ENCODE assay signal across 8 cellular contexts in genomic region chr9:21965401-21965951, GRCh38. TPM values are rescaled to one million over a fixed set of nuclear protein-coding genes. Genes with fewer than 3 reads are reported as not detected.
A peak's percentile ranks its signal among the peaks of the same experiment; 100 is the strongest.
DNase-seq lines count a peak whose midpoint lies in the region; ATAC-seq and TF ChIP-seq lines count a peak whose summit lies in the region.

No MANE protein-coding gene starts in this region.

- H3K4me3 Mint-ChIP-seq in stimulated activated effector memory CD8-positive, alpha-beta T cell treated with anti-CD3 and anti-CD28 coated beads, Interleukin-12 subunit alpha, Interleukin-12 subunit beta, amount 100 ng/mL, for 72 hours, result peak overlapping the region; percentile 62

- H3K9me3 Mint-ChIP-seq in stimulated activated effector memory CD8-positive, alpha-beta T cell treated with anti-CD3 and anti-CD28 coated beads, Interleukin-12 subunit alpha, Interleukin-12 subunit beta, amount 100 ng/mL, for 72 hours, result peaks cover 7% of the 10 kb centered on the region

- H3K4me3 ChIP-seq in MM.1S (ENCODE audit: low read length) (peak overlapping the region; percentile 27; the same call in 1 of the 2 replicates), body of pancreas (no peak overlapping the region)

- peak overlapping the region; percentile 37; the same call in 1 of the 2 replicates for H3K4me2 ChIP-seq in MM.1S (ENCODE audit: low read depth, low read length)

- peaks cover 12% of the 10 kb centered on the region for H3K36me3 Mint-ChIP-seq in stimulated activated effector memory CD8-positive, alpha-beta T cell treated with anti-CD3 and anti-CD28 coated beads, Interleukin-12 subunit alpha, Interleukin-12 subunit beta, amount 100 ng/mL, for 72 hours

- no peaks in the 10 kb centered on the region for H3K9me2 ChIP-seq in MM.1S (replicated peaks; ENCODE audit: insufficient read depth, low read length)

- no peaks in the 10 kb centered on the region for H3K27me3 ChIP-seq in MM.1S (replicated peaks; ENCODE audit: insufficient read depth, low read length)
- peaks cover 7 to 40% of the 10 kb centered on the region in 2 donors for H3K27me3 ChIP-seq in body of pancreas

- H3K9me3 ChIP-seq in MM.1S (replicated peaks; ENCODE audit: insufficient read depth, low read length), result no peaks in the 10 kb centered on the region
- H3K9me3 ChIP-seq in body of pancreas, result no peaks in the 10 kb centered on the region

- intact Hi-C loops in body of pancreas (cut with DNase I), result no loop called here
- intact Hi-C loops in left colon (cut with DNase I, micrococcal nuclease), result no loop called here

- H3K36me3 ChIP-seq in MM.1S (replicated peaks; ENCODE audit: insufficient read depth, low read length), result no peaks in the 10 kb centered on the region
- H3K36me3 ChIP-seq in body of pancreas (replicated peaks in 1 of 2; ENCODE audit: insufficient read depth in 1 of 2, low read depth in 2 of 2), result no peaks in the 10 kb centered on the region

- H3K27ac ChIP-seq in MM.1S (ENCODE audit: low read length) (no peak overlapping the region), body of pancreas (no peak overlapping the region)

- peak overlapping the region; percentile 16; the same call in 1 of the 2 replicates for H3K9ac ChIP-seq in MM.1S (ENCODE audit: low read length)

- ATAC-seq in GM21786 (IDR thresholded peaks at IDR 0.05; ENCODE audit: unreplicated experiment) (peak; percentile 87), body of pancreas (peak; percentile 81), left colon (peak; percentile 95)
- peak; percentile 84 for ATAC-seq in stimulated activated effector memory CD8-positive, alpha-beta T cell treated with anti-CD3 and anti-CD28 coated beads, Interleukin-12 subunit alpha, Interleukin-12 subunit beta, amount 100 ng/mL, for 72 hours

- H3K27ac Mint-ChIP-seq in stimulated activated effector memory CD8-positive, alpha-beta T cell treated with anti-CD3 and anti-CD28 coated beads, Interleukin-12 subunit alpha, Interleukin-12 subunit beta, amount 100 ng/mL, for 72 hours, result peak overlapping the region; percentile 14

- 2% methylated on average over 23 to 30 of the region's 30 CpGs for WGBS in body of pancreas, 2 donors

- no peaks in the 10 kb centered on the region for H3F3A ChIP-seq in MM.1S (ENCODE audit: insufficient read depth, low read length)

- DNase-seq in MM.1S (no peak), body of pancreas (peak; percentile 54 to 69 (median 59)), left colon (peak; percentile 54 to 72), NCI-H187 (lab: John Stamatoyannopoulos, UW) (no peak), NCI-H2196 treated with DMSO at 0.1 percent for 48 hours (lab: John Stamatoyannopoulos, UW; ENCODE audit: unreplicated experiment) (no peak)
- peak in 1 of 2 donors; percentile 64 for DNase-seq in stimulated activated effector memory CD8-positive, alpha-beta T cell treated with anti-CD3 and anti-CD28 coated beads, Interleukin-12 subunit alpha, Interleukin-12 subunit beta, amount 100 ng/mL, for 72 hours (ENCODE audit: low spot score in 2 of 2)

- peak; percentile 66 for TF ChIP-seq CTCF in GM12872 (IDR thresholded peaks at IDR 0.05; ENCODE audit: insufficient read depth, low read depth, low read length)
- peak; percentile 22 for TF ChIP-seq CTCF in MM.1S (IDR thresholded peaks at IDR 0.05; ENCODE audit: low read length)
- peak in 5 of 7 experiments; percentile 21 to 41 (median 38) for TF ChIP-seq CTCF in body of pancreas (IDR thresholded peaks at IDR 0.05)

- no peak for TF ChIP-seq POLR2A in body of pancreas (IDR thresholded peaks at IDR 0.05)

- H3K79me2 ChIP-seq in MM.1S (ENCODE audit: low read length), result no peaks in the 10 kb centered on the region

- no peaks in the 10 kb centered on the region for H4K20me1 ChIP-seq in MM.1S (ENCODE audit: insufficient read depth, low read length)

- peak overlapping the region; percentile 42; the same call in 1 of the 2 replicates for H2AFZ ChIP-seq in MM.1S (ENCODE audit: low read length)

- H3K4me1 ChIP-seq in MM.1S (ENCODE audit: low read length) (no peaks in the 10 kb centered on the region), body of pancreas (peaks cover 14% of the 10 kb centered on the region)

- peaks cover 42% of the 10 kb centered on the region for H3K4me1 Mint-ChIP-seq in stimulated activated effector memory CD8-positive, alpha-beta T cell treated with anti-CD3 and anti-CD28 coated beads, Interleukin-12 subunit alpha, Interleukin-12 subunit beta, amount 100 ng/mL, for 72 hours

RNA-seq across cellular contexts. Expression of gene CDKN2A, which starts 28.7 kb away (rescaled TPM):
- total RNA-seq in body of pancreas (1 to 10 TPM in 1 of 2 donors, not detected in 1; 6.2 TPM), left colon (1 to 10 TPM in 1 of 2 donors, under 1 TPM in 1; 0.34 to 1.8 TPM)

RNA-seq across cellular contexts. Expression of gene CDKN2B-AS1, which starts 29.1 kb away (rescaled TPM):
- total RNA-seq in body of pancreas (under 1 TPM in 1 of 2 donors, not detected in 1; 0.26 TPM), left colon (100 to 1,000 TPM; 108 to 124 TPM)

RNA-seq across cellular contexts. Expression of gene CDKN2B, which starts 43.6 kb away (rescaled TPM):
- total RNA-seq in body of pancreas (1 to 10 TPM; 6.0 to 9.6 TPM), left colon (100 to 1,000 TPM; 158 to 160 TPM)

Comparison
In these comparisons a context has a peak if more than half of its experiments do, and no peak if none do; other contexts are left out.
1. DNase-seq: peak in body of pancreas (4 of 4) and left colon (2 of 2); none in MM.1S (single experiment), NCI-H187 (0 of 2) and NCI-H2196 treated with DMSO at 0.1 percent for 48 hours (single experiment).
2. RNA of gene CDKN2B-AS1, which starts 29.1 kb away (total RNA-seq): 108 to 124 TPM in left colon; 0.26 TPM in body of pancreas; every median in the first group is over 10 times any median in the second.
3. RNA of gene CDKN2B, which starts 43.6 kb away (total RNA-seq): 158 to 160 TPM in left colon; 6.0 to 9.6 TPM in body of pancreas; every median in the first group is over 10 times any median in the second.
4. Peak in every context shown above with its lines, with median percentiles within 50 percentile points of each other: CTCF ChIP-seq and ATAC-seq.